In the genomic region with DNA sequence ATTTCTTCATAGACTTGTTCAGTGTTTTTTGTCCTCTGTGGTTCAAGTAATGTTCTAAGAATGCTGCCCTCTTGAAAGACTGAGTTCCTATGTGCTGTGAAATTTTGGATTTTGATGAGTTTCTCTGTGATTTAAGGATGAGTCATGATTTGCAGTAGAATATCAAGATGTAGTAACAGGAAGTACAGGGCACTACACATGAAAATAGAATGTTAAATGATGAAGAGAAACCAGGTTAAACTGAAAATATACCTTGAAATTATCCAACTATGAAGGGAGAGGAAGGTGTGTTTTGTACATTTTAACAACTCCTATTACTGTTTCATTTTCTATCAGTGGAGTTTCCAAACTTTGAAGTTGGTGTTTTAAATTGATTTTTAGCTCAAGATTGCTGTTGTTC, we compare ENCODE assay signal across 9 cellular contexts. TPM values are rescaled to one million over a fixed set of nuclear protein-coding genes. Genes with fewer than 3 reads are reported as not detected.
DNase-seq lines count a peak whose midpoint lies in the region; FAIRE-seq and TF ChIP-seq lines count a peak whose summit lies in the region.
"Had no signal": no experiment of that assay in that cellular context is flagged by ENCODE, and none has a peak within 500 bp of the region (broad histone marks: within the 10 kb centered on the region; RNA-seq: fewer than 3 reads in every experiment).

No MANE protein-coding gene starts in this region.

- no peaks in the 10 kb centered on the region for H4K20me1 ChIP-seq in PC-9 (ENCODE audit: insufficient read depth)

- H3K9me2 ChIP-seq in PC-9 (ENCODE audit: insufficient read depth): no peaks in the 10 kb centered on the region

- H3K36me3 ChIP-seq in PC-9 (ENCODE audit: low read depth): peaks cover 48% of the 10 kb centered on the region
- H3K36me3 ChIP-seq in spleen: peaks cover 0 to 14% (median 0%) of the 10 kb centered on the region in 6 donors
- H3K36me3 ChIP-seq: heart left ventricle had no signal

- intact Hi-C loops in PC-9 (cut with micrococcal nuclease; ENCODE audit: unreplicated experiment) (loop anchor here (1.0 to 10.0 kb wide), 5 partner anchors 20 to 394 kb away; partner anchors contain the start of genes CFAP54 and SNRPF), spleen (cut with DNase I; ENCODE audit: low total_unique reads) (no loop called here)

- peaks cover 88% of the 10 kb centered on the region for H3K79me2 ChIP-seq in PC-9 (ENCODE audit: low read depth)

- no TSS peak for BruUV-seq in PC-9 (replicated peaks; lab: Mats Ljungman, UMichigan)

- peak; percentile 78 for FAIRE-seq in GM12892 (lab: Jason Lieb, UNC)

- peak overlapping the region; percentile 99 for H3K4me2 ChIP-seq in PC-9

- H3K4me1 ChIP-seq in PC-9 (replicated peaks; ENCODE audit: insufficient read depth) (peaks cover 28% of the 10 kb centered on the region), spleen (peaks cover 35 to 87% (median 62%) of the 10 kb centered on the region in 6 donors)

- TF ChIP-seq CTCF in PC-9 (conservative IDR thresholded peaks at IDR 0.05) (0 out of 2 replicates have a peak, but pooled peaks have one; percentile 2), spleen (IDR thresholded peaks at IDR 0.05 in 8 of 11, conservative IDR thresholded peaks at IDR 0.05 in 3 of 11) (no peak)

- H3K27me3 ChIP-seq in PC-9 (ENCODE audit: insufficient read depth, low read depth) (no peaks in the 10 kb centered on the region), spleen (replicated peaks in 1 of 7) (no peaks in the 10 kb centered on the region)
- H3K27me3 ChIP-seq: heart left ventricle had no signal

- TF ChIP-seq POLR2A in GM12892 (IDR thresholded peaks at IDR 0.05; ENCODE audit: low read depth, low read length) (no peak), spleen (IDR thresholded peaks at IDR 0.05) (no peak)

- POLR2A ChIA-PET in PC-9 (lab: Charles Lee; ENCODE audit: unreplicated experiment): interaction anchor here (0.7 kb wide), 1 partner anchor 15 kb away, joined by 3 read pairs; no protein-coding TSS in a partner anchor

- H3K9me3 ChIP-seq in PC-9 (ENCODE audit: insufficient read depth, low read depth): peaks cover 6% of the 10 kb centered on the region
- no peaks in the 10 kb centered on the region for H3K9me3 ChIP-seq in spleen
- H3K9me3 ChIP-seq: heart left ventricle had no signal

- H3K4me3 ChIP-seq in PC-9 (peak overlapping the region; percentile 39; the same call in 1 of the 2 replicates), spleen (no peak overlapping the region)

- DNase-seq in GM12892 (ENCODE audit: insufficient read length): no peak
- peak in 1 of 2 experiments; percentile 93 for DNase-seq in PC-9
- peak; percentile 81 for DNase-seq in dedifferentiated amniotic fluid mesenchymal stem cell (ENCODE audit: extremely low spot score)
- DNase-seq in spleen: no peak
- DNase-seq in OCI-M2 (lab: John Stamatoyannopoulos, UW; ENCODE audit: unreplicated experiment): no peak
- no peak for DNase-seq in NCI-H2227 (lab: John Stamatoyannopoulos, UW; ENCODE audit: unreplicated experiment)
- DNase-seq in effector CD8-positive, alpha-beta T cell (lab: John Stamatoyannopoulos, UW): no peak
- DNase-seq in cerebellum (ENCODE audit: low spot score): no peak
- DNase-seq: heart left ventricle had no signal

- H2AFZ ChIP-seq in PC-9: no peak overlapping the region

- peaks cover 51% of the 10 kb centered on the region for H3F3A ChIP-seq in PC-9 (ENCODE audit: insufficient read depth, low read depth)

- CTCF ChIA-PET in PC-9 (lab: Charles Lee): no interaction called here

- H3K27ac ChIP-seq in PC-9 (peak overlapping the region; percentile 99), spleen (peak overlapping the region; percentile 10 to 95 (median 74))

RNA-seq across cellular contexts. Expression of gene ELK3, which starts 4.8 kb away (rescaled TPM):
- 3.0 TPM for polyA plus RNA-seq in GM12892 (2012; ENCODE audit: missing spikeins)
- total RNA-seq in PC-9 (2021): 48.0 and 52.3 TPM in 2 replicates
- 10 to 100 TPM; 44.4 to 92.7 (median 60.0) TPM for total RNA-seq in spleen
- polyA plus RNA-seq in spleen: 10 to 100 TPM; 14.5 to 29.7 (median 15.9) TPM
- 6.5 TPM for total RNA-seq in cerebellum
